Comparison of ENCODE assay signal across 1 cellular context in the genomic region with DNA sequence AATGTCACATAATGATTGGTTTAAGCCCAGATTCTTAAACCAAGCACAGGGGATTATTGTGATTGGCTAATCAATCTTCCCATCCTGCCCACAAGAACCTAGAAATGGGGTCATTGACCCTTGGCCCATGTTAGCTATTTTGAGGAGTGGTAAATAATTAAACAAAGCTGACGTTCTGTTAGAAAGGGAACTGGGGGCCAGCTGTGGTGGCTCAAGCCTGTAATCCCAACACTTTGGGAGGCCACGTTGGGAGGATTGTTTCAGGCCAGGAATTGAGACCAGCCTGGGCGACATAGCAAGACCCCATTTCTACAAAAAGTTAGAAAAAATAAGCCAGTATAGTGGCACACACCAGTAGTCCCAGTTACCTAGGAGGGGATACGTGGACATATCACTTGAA.
TF ChIP-seq lines count a peak whose summit lies in the region.

No MANE protein-coding gene starts in this region.

TF ChIP-seq in HepG2, 621 proteins besides CTCF, POLR2A, EP300 and RAD21 (continued from another document):
- TF ChIP-seq MLX (CRISPR knock-in tag; IDR thresholded peaks at IDR 0.05) (no peak), SMARCC2 (IDR thresholded peaks at IDR 0.05) (no peak), NFE2 (CRISPR knock-in tag; IDR thresholded peaks at IDR 0.05) (no peak)
